In genomic region chr9:91951944-91952520, GRCh38 we compare ENCODE assay signal across 1 cellular context.
TF ChIP-seq lines count a peak whose summit lies in the region.

No MANE protein-coding gene starts in this region.

TF ChIP-seq in K562, 482 proteins besides CTCF, POLR2A, EP300 and RAD21:
- no peak for TF ChIP-seq HES1 (IDR thresholded peaks at IDR 0.05; ENCODE audit: low read depth)
- peak in 1 of 3 experiments; percentile 18 for TF ChIP-seq YY1 (IDR thresholded peaks at IDR 0.05; ENCODE audit: borderline replicate concordance in 1 of 3, control insufficient read depth in 1 of 3, extremely low read depth in 1 of 3, insufficient read depth in 3 of 3, insufficient read length in 1 of 3, insufficient replicate concordance in 2 of 3, low read depth in 1 of 3, low read length in 2 of 3)
- TF ChIP-seq KDM1A (IDR thresholded peaks at IDR 0.05), result 0 out of 4 replicates have a peak, but pooled peaks of 1 of the 2 experiments have one; percentile 16
- TF ChIP-seq TCF7L2 (IDR thresholded peaks at IDR 0.05; ENCODE audit: low read depth, low read length), result no peak
- TF ChIP-seq TRIM24 (IDR thresholded peaks at IDR 0.05), result 0 out of 4 replicates have a peak, but pooled peaks of 1 of the 2 experiments have one; percentile 48
- TF ChIP-seq CBX3 (IDR thresholded peaks at IDR 0.05; ENCODE audit: borderline replicate concordance in 1 of 2, low read length in 2 of 2), result 0 out of 3 replicates have a peak, but pooled peaks of 1 of the 2 experiments have one; percentile 14
- no peak for TF ChIP-seq ZNF707 (CRISPR knock-in tag; conservative IDR thresholded peaks at IDR 0.05)
- TF ChIP-seq BCOR (IDR thresholded peaks at IDR 0.05), result peak; percentile 31; the same call in 1 of the 2 replicates
- TF ChIP-seq TRIM28 (IDR thresholded peaks at IDR 0.05), result peak; percentile 53; the same call in 1 of the 2 replicates
- TF ChIP-seq MEIS2 (IDR thresholded peaks at IDR 0.05; ENCODE audit: partially characterized antibody), result peak; percentile 10
